Comparison of ENCODE assay signal across 23 cellular contexts in the genomic region with DNA sequence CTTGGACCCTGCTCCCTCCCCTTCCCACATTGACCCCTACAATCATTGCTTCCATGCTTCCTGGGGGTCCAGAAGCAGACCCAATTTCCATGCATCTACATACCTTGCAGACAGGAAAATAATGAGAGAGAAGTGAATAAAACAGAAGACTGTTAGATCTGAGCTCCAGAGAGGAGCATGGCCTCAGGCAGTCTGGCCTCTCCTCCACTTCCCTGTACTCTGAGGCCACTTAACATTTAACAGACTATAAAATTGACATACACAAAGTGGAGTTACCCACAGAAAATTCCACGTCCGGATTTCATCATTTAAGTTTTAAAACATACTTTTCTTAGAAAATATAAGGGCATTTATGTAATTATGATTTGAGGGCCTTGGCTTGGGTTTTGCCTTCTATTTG. TPM values are rescaled to one million over a fixed set of nuclear protein-coding genes. Genes with fewer than 3 reads are reported as not detected.
"Had no signal": no experiment of that assay in that cellular context is flagged by ENCODE, and none has a peak within 500 bp of the region (broad histone marks: within the 10 kb centered on the region; RNA-seq: fewer than 3 reads in every experiment).

No MANE protein-coding gene starts in this region.

- H3K9me3 ChIP-seq: esophagus muscularis mucosa, gastrocnemius medialis, heart right ventricle, mucosa of descending colon, pancreas, suprapubic skin, thyroid gland, upper lobe of right lung had no signal

- H3K36me3 Mint-ChIP-seq: neural progenitor cell; stimulated activated effector memory CD8-positive, alpha-beta T cell treated with anti-CD3 and anti-CD28 coated beads, Interleukin-12 subunit alpha, Interleukin-12 subunit beta, amount 100 ng/mL, for 72 hours had no signal

- DNase-seq: effector memory CD8-positive, alpha-beta T cell; gastrocnemius medialis; heart right ventricle; hypothalamus; mammary epithelial cell; mucosa of descending colon; naive thymus-derived CD8-positive, alpha-beta T cell; nucleus accumbens; pancreas; right cardiac atrium; small intestine; stimulated activated CD4-positive, alpha-beta T cell treated with anti-CD3 and anti-CD28 coated beads, Interleukin-2, amount 100 ng/mL, for 48 hours; stimulated activated CD8-positive, alpha-beta memory T cell treated with anti-CD3 and anti-CD28 coated beads, Interleukin-4, amount 100 ng/mL, for 48 hours; stimulated activated naive CD8-positive, alpha-beta T cell treated with anti-CD3 and anti-CD28 coated beads, Interleukin-15, Interleukin-2, amounts not matched to agents 100 U/mL and 50 U/mL, for 24 hours; thyroid gland; upper lobe of right lung had no signal

- H3K27ac ChIP-seq: epithelial cell of prostate, esophagus muscularis mucosa, gastrocnemius medialis, heart right ventricle, neural progenitor cell, pancreas, suprapubic skin, thyroid gland, upper lobe of right lung had no signal

- H3K4me3 Mint-ChIP-seq: dendritic cell treated with granulocyte-macrophage colony-stimulating factor and Interleukin-4, amounts not matched to agents 40 ng/mL and 50 ng/mL, for 4 days; effector memory CD8-positive, alpha-beta T cell; naive thymus-derived CD8-positive, alpha-beta T cell; neural progenitor cell; stimulated activated effector memory CD8-positive, alpha-beta T cell treated with anti-CD3 and anti-CD28 coated beads, Interleukin-12 subunit alpha, Interleukin-12 subunit beta, amount 100 ng/mL, for 72 hours had no signal

- H3K9ac ChIP-seq: neural progenitor cell had no signal

- H3K4me3 ChIP-seq: esophagus muscularis mucosa, gastrocnemius medialis, heart right ventricle, mucosa of descending colon, neural progenitor cell, pancreas, suprapubic skin, thyroid gland, upper lobe of right lung had no signal

- H3K36me3 ChIP-seq: esophagus muscularis mucosa, gastrocnemius medialis, heart right ventricle, neural progenitor cell, pancreas, suprapubic skin, thyroid gland, upper lobe of right lung had no signal

- H3K9me3 Mint-ChIP-seq: dendritic cell treated with granulocyte-macrophage colony-stimulating factor and Interleukin-4, amounts not matched to agents 40 ng/mL and 50 ng/mL, for 4 days; effector memory CD8-positive, alpha-beta T cell; naive thymus-derived CD8-positive, alpha-beta T cell; stimulated activated effector memory CD8-positive, alpha-beta T cell treated with anti-CD3 and anti-CD28 coated beads, Interleukin-12 subunit alpha, Interleukin-12 subunit beta, amount 100 ng/mL, for 72 hours had no signal

- H3K27ac Mint-ChIP-seq: dendritic cell treated with granulocyte-macrophage colony-stimulating factor and Interleukin-4, amounts not matched to agents 40 ng/mL and 50 ng/mL, for 4 days; effector memory CD8-positive, alpha-beta T cell; neural progenitor cell; progenitor cell of endocrine pancreas; stimulated activated effector memory CD8-positive, alpha-beta T cell treated with anti-CD3 and anti-CD28 coated beads, Interleukin-12 subunit alpha, Interleukin-12 subunit beta, amount 100 ng/mL, for 72 hours had no signal

RNA-seq across cellular contexts. Expression of a gene that starts 2.1 kb away (rescaled TPM):
- total RNA-seq: naive thymus-derived CD8-positive, alpha-beta T cell; right cardiac atrium had no signal
